In genomic region chr4:157804986-157805385, GRCh38 we compare ENCODE assay signal across 8 cellular contexts.
DNase-seq lines count a peak whose midpoint lies in the region; ATAC-seq and TF ChIP-seq lines count a peak whose summit lies in the region.

No MANE protein-coding gene starts in this region.

- H3K4me3 ChIP-seq in brain microvascular endothelial cell (ENCODE audit: low read depth, low read length) = no peak overlapping the region

- no peaks in the 10 kb centered on the region for H3K27me3 ChIP-seq in brain microvascular endothelial cell (replicated peaks)

- peak; percentile 71 for TF ChIP-seq CTCF in brain microvascular endothelial cell (IDR thresholded peaks at IDR 0.05; ENCODE audit: low read depth, low read length, missing control alignments)

- no peaks in the 10 kb centered on the region for H3K36me3 ChIP-seq in brain microvascular endothelial cell (replicated peaks)

- in situ Hi-C loops in brain microvascular endothelial cell (cut with HindIII; ENCODE audit: low pct_ligation_motif_present, low sequenced_read_pairs) = no loop called here

- H3K27ac ChIP-seq in brain microvascular endothelial cell (no peak overlapping the region), substantia nigra (ENCODE audit: low read depth, low read length, poor library complexity, severe bottlenecking) (no peak overlapping the region)

- peak; percentile 31 for DNase-seq in Ammon's horn (ENCODE audit: low spot score)
- DNase-seq in NCI-H146 (lab: John Stamatoyannopoulos, UW) = peak; percentile 35
- no peak for DNase-seq in brain microvascular endothelial cell
- DNase-seq in left kidney (ENCODE audit: low read depth, low spot score) = peak; percentile 35
- no peak for DNase-seq in substantia nigra (lab: John Stamatoyannopoulos, UW)
- no peak for DNase-seq in GM19238 (ENCODE audit: insufficient read length, low spot score)

- ATAC-seq in GM21576 (IDR thresholded peaks at IDR 0.05; ENCODE audit: unreplicated experiment) (no peak), HG02852 (IDR thresholded peaks at IDR 0.05; ENCODE audit: unreplicated experiment) (no peak)

Comparison
In these comparisons a context has a peak if more than half of its experiments do, and no peak if none do; other contexts are left out.
1. DNase-seq: peak in Ammon's horn (single experiment), NCI-H146 (single experiment) and left kidney (single experiment); none in brain microvascular endothelial cell (single experiment), substantia nigra (0 of 49) and GM19238 (single experiment).